Comparison of ENCODE assay signal across 1 cellular context in the genomic region with DNA sequence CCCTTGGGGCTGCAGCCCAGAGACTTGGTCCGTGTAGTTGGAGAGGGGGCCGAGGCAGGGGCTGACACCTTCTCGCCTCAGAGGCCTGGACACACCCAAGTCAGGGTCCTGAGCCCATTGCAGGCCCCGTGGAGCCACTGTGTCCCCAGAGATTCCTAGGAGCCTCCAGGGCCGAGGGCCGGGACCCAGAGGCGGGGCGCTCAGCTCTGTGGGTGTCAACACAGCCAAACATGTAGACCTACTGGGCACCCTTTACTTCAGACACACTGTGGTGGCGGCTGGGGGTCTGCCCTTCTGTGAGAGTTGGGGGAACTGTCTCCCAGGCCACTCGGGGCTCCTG.
TF ChIP-seq lines count a peak whose summit lies in the region.

No MANE protein-coding gene starts in this region.

TF ChIP-seq in HepG2, 621 proteins besides CTCF, POLR2A, EP300 and RAD21:
- no peak for TF ChIP-seq MAFG (CRISPR knock-in tag; IDR thresholded peaks at IDR 0.05)
- TF ChIP-seq THAP9 (CRISPR knock-in tag; IDR thresholded peaks at IDR 0.05; ENCODE audit: borderline replicate concordance): no peak
- peak; percentile 17 for TF ChIP-seq AGO1 (IDR thresholded peaks at IDR 0.05; ENCODE audit: low read depth, low read length, poor library complexity, severe bottlenecking)
- TF ChIP-seq FOXK2 (IDR thresholded peaks at IDR 0.05): no peak
- TF ChIP-seq ZNF850 (CRISPR knock-in tag; conservative IDR thresholded peaks at IDR 0.05): no peak
- 0 out of 2 replicates have a peak, but pooled peaks have one; percentile 5 for TF ChIP-seq POLR2AphosphoS5 (IDR thresholded peaks at IDR 0.05; ENCODE audit: low read depth, low read length)
- no peak for TF ChIP-seq NR2C2 (CRISPR knock-in tag; IDR thresholded peaks at IDR 0.05; ENCODE audit: borderline replicate concordance)
- no peak for TF ChIP-seq REL (CRISPR knock-in tag; conservative IDR thresholded peaks at IDR 0.05)
- no peak for TF ChIP-seq ZNF235 (CRISPR knock-in tag; IDR thresholded peaks at IDR 0.05; ENCODE audit: borderline replicate concordance)
- TF ChIP-seq TBX3 (IDR thresholded peaks at IDR 0.05; ENCODE audit: borderline replicate concordance): no peak
- no peak for TF ChIP-seq SALL2 (CRISPR knock-in tag; IDR thresholded peaks at IDR 0.05)
- no peak for TF ChIP-seq JUNB (CRISPR knock-in tag; IDR thresholded peaks at IDR 0.05; ENCODE audit: borderline replicate concordance)
- TF ChIP-seq GPN1 (CRISPR knock-in tag; IDR thresholded peaks at IDR 0.05; ENCODE audit: borderline replicate concordance): no peak
